21 cellular contexts compared by ENCODE assay signal in genomic region chr3:13702226-13702820, GRCh38.
DNase-seq lines count a peak whose midpoint lies in the region; ATAC-seq and TF ChIP-seq lines count a peak whose summit lies in the region.
"Had no signal": no experiment of that assay in that cellular context is flagged by ENCODE, and none has a peak within 500 bp of the region (broad histone marks: within the 10 kb centered on the region; RNA-seq: fewer than 3 reads in every experiment).

No MANE protein-coding gene starts in this region.

- WGBS in esophagus squamous epithelium, 2 donors: 72 to 78% methylated on average over 8 of the region's 8 CpGs

- H3K9me3 ChIP-seq in tibial artery (no peaks in the 10 kb centered on the region), esophagus squamous epithelium (no peaks in the 10 kb centered on the region)
- H3K9me3 ChIP-seq: A549 had no signal

- H3K4me3 Mint-ChIP-seq in neural crest cell: no peak overlapping the region

- H3K4me1 Mint-ChIP-seq in neural crest cell: peaks cover 15% of the 10 kb centered on the region

- ATAC-seq in HG03039 (IDR thresholded peaks at IDR 0.05; ENCODE audit: unreplicated experiment): no peak
- no peak for ATAC-seq in GM21390 (IDR thresholded peaks at IDR 0.05; ENCODE audit: unreplicated experiment)
- ATAC-seq: A549, K562 had no signal

- H3K4me1 ChIP-seq in tibial artery (no peaks in the 10 kb centered on the region), esophagus squamous epithelium (no peaks in the 10 kb centered on the region)
- H3K4me1 ChIP-seq: A549; BLaER1 treated with 17β-estradiol and CSF1 and Interleukin-3, amounts not matched to agents 10 nM and 100 nM had no signal

- DNase-seq in activated effector memory CD4-positive, alpha-beta T cell treated with anti-CD3 and anti-CD28 coated beads, Interleukin-2, amount 50 U/mL, for 16 hours: peak; percentile 57
- DNase-seq in activated effector memory CD4-positive, alpha-beta T cell treated with Interleukin-2 at 50 U/mL for 16 hours: no peak
- peak; percentile 31 for DNase-seq in coronary artery (ENCODE audit: low spot score)
- DNase-seq in neural crest cell (ENCODE audit: low read depth, low spot score): no peak
- peak; percentile 7 to 48 for DNase-seq in tibial artery
- DNase-seq in esophagus squamous epithelium (lab: John Stamatoyannopoulos, UW): no peak
- DNase-seq: DND-41; GM23248; MV-4-11; NCI-H1417; NCI-H187 treated with DMSO at 0.1 percent for 48 hours; NCI-H2171; NCI-H446; NK-92 treated with Interleukin-12 subunit alpha and Interleukin-12 subunit beta, amount 100 ng/mL, for 24 hours; OCI-M1; RPMI8226 had no signal

- peak overlapping the region; percentile 27 for H3K27ac Mint-ChIP-seq in neural crest cell (ENCODE audit: unreplicated experiment)

- TF ChIP-seq POLR2A in esophagus squamous epithelium (IDR thresholded peaks at IDR 0.05): no peak

- H3K27me3 ChIP-seq in tibial artery (peaks cover 0 to 51% of the 10 kb centered on the region in 2 donors), esophagus squamous epithelium (peaks cover 0 to 41% (median 0%) of the 10 kb centered on the region in 4 donors)
- H3K27me3 ChIP-seq: BLaER1 treated with 17β-estradiol and CSF1 and Interleukin-3, amounts not matched to agents 10 nM and 100 nM had no signal

- no peak overlapping the region for H3K4me3 ChIP-seq in coronary artery
- no peak overlapping the region for H3K4me3 ChIP-seq in tibial artery
- H3K4me3 ChIP-seq in esophagus squamous epithelium: no peak overlapping the region
- H3K4me3 ChIP-seq: A549; BLaER1 treated with 17β-estradiol and CSF1 and Interleukin-3, amounts not matched to agents 10 nM and 100 nM; GM23248; K562 had no signal

- H3K27me3 Mint-ChIP-seq in neural crest cell (ENCODE audit: low read depth): peaks cover 13% of the 10 kb centered on the region

- peaks cover 30% of the 10 kb centered on the region for H3K9me3 Mint-ChIP-seq in neural crest cell

- H3K27ac ChIP-seq in coronary artery (no peak overlapping the region), tibial artery (no peak overlapping the region), esophagus squamous epithelium (no peak overlapping the region)
- H3K27ac ChIP-seq: A549; BLaER1 treated with 17β-estradiol and CSF1 and Interleukin-3, amounts not matched to agents 10 nM and 100 nM; GM23248 had no signal

- peaks cover 7% of the 10 kb centered on the region for H3K36me3 Mint-ChIP-seq in neural crest cell (ENCODE audit: low read depth)

- intact Hi-C loops in tibial artery (cut with DNase I; ENCODE audit: low total_unique reads) (no loop called here), esophagus squamous epithelium (cut with DNase I) (no loop called here)

- no peak for TF ChIP-seq CTCF in coronary artery (IDR thresholded peaks at IDR 0.05)
- TF ChIP-seq CTCF in neural crest cell (conservative IDR thresholded peaks at IDR 0.05): no peak
- TF ChIP-seq CTCF in tibial artery (IDR thresholded peaks at IDR 0.05): no peak
- TF ChIP-seq CTCF in esophagus squamous epithelium (IDR thresholded peaks at IDR 0.05): no peak

- H3K36me3 ChIP-seq in tibial artery: no peaks in the 10 kb centered on the region
- no peaks in the 10 kb centered on the region for H3K36me3 ChIP-seq in esophagus squamous epithelium
- H3K36me3 ChIP-seq: BLaER1 treated with 17β-estradiol and CSF1 and Interleukin-3, amounts not matched to agents 10 nM and 100 nM had no signal

Comparison
In these comparisons a context has a peak if more than half of its experiments do, and no peak if none do; other contexts are left out.
1. DNase-seq: peak in activated effector memory CD4-positive, alpha-beta T cell treated with anti-CD3 and anti-CD28 coated beads, Interleukin-2, amount 50 U/mL, for 16 hours (single experiment), coronary artery (single experiment) and tibial artery (2 of 2); none in activated effector memory CD4-positive, alpha-beta T cell treated with Interleukin-2 at 50 U/mL for 16 hours (single experiment), neural crest cell (single experiment) and esophagus squamous epithelium (single experiment).